ENCODE assay signal across 12 cellular contexts in genomic region chr3:188433526-188433855, GRCh38.
DNase-seq lines count a peak whose midpoint lies in the region; ATAC-seq, FAIRE-seq and TF ChIP-seq lines count a peak whose summit lies in the region.
"Had no signal": no experiment of that assay in that cellular context is flagged by ENCODE, and none has a peak within 500 bp of the region (broad histone marks: within the 10 kb centered on the region; RNA-seq: fewer than 3 reads in every experiment).

No MANE protein-coding gene starts in this region.

- no peak overlapping the region for H3K14ac ChIP-seq in trophoblast cell (ENCODE audit: low read length)

- H2AK5ac ChIP-seq in trophoblast cell (ENCODE audit: low read length), result no peak overlapping the region

- no peak overlapping the region for H3K23ac ChIP-seq in trophoblast cell (ENCODE audit: low read length)

- H3K27me3 ChIP-seq in heart left ventricle, result no peaks in the 10 kb centered on the region
- no peaks in the 10 kb centered on the region for H3K27me3 ChIP-seq in lower lobe of right lung (ENCODE audit: low read depth)
- no peaks in the 10 kb centered on the region for H3K27me3 ChIP-seq in tibial nerve
- H3K27me3 ChIP-seq in trophoblast cell (ENCODE audit: insufficient read depth, low read length), result no peaks in the 10 kb centered on the region
- H3K27me3 ChIP-seq: dorsolateral prefrontal cortex had no signal

- H2BK12ac ChIP-seq in trophoblast cell (ENCODE audit: low read length), result no peak overlapping the region

- ATAC-seq in heart left ventricle (no peak), Right ventricle myocardium inferior (no peak), lower lobe of right lung (peak in 1 of 2 donors; percentile 7)
- ATAC-seq in activated naive CD4-positive, alpha-beta T cell treated with anti-CD3 and anti-CD28 coated beads, Interleukin-2, amount 50 U/mL, for 72 hours, result no peak

- TF ChIP-seq EP300 in tibial nerve (IDR thresholded peaks at IDR 0.05), result no peak

- H2AFZ ChIP-seq in trophoblast cell (ENCODE audit: insufficient read depth, low read length, poor library complexity), result no peak overlapping the region

- H3K4ac ChIP-seq in trophoblast cell (ENCODE audit: low read depth, low read length), result no peak overlapping the region

- no peak for TF ChIP-seq POLR2A in heart left ventricle (IDR thresholded peaks at IDR 0.05)
- no peak for TF ChIP-seq POLR2A in tibial nerve (IDR thresholded peaks at IDR 0.05)

- no peaks in the 10 kb centered on the region for H3K79me1 ChIP-seq in trophoblast cell (ENCODE audit: low read length)

- no peak overlapping the region for H3K18ac ChIP-seq in trophoblast cell (ENCODE audit: low read length)

- H3K9ac ChIP-seq in trophoblast cell (ENCODE audit: low read length), result no peak overlapping the region

- no peak overlapping the region for H2BK5ac ChIP-seq in trophoblast cell (ENCODE audit: low read depth, low read length, poor library complexity)

- no peak overlapping the region for H2BK120ac ChIP-seq in trophoblast cell (ENCODE audit: insufficient read depth, low read length, poor library complexity)

- no peak overlapping the region for H4K12ac ChIP-seq in trophoblast cell (ENCODE audit: low read depth, low read length)

- H4K8ac ChIP-seq in trophoblast cell (ENCODE audit: low read depth, low read length), result no peak overlapping the region

- no peak overlapping the region for H4K91ac ChIP-seq in trophoblast cell (ENCODE audit: low read depth, low read length)

- peaks cover 4 to 13% of the 10 kb centered on the region in 2 donors for H3K36me3 Mint-ChIP-seq in activated naive CD4-positive, alpha-beta T cell treated with anti-CD3 and anti-CD28 coated beads, Interleukin-2, amount 50 U/mL, for 72 hours

- peaks cover 0 to 61% (median 30%) of the 10 kb centered on the region in 12 donors for H3K4me1 ChIP-seq in heart left ventricle
- H3K4me1 ChIP-seq in lower lobe of right lung, result peaks cover 24% of the 10 kb centered on the region
- peaks cover 0 to 35% (median 17%) of the 10 kb centered on the region in 4 donors for H3K4me1 ChIP-seq in tibial nerve
- H3K4me1 ChIP-seq in trophoblast cell (ENCODE audit: control insufficient read depth in 1 of 2, insufficient read depth in 2 of 2, low read length in 2 of 2), result peaks cover 0 to 2% of the 10 kb centered on the region in 2 experiments

- DNase-seq in heart left ventricle (no peak), Right ventricle myocardium inferior (ENCODE audit: missing footprints) (no peak), lower lobe of right lung (no peak), tibial nerve (ENCODE audit: low spot score in 2 of 2) (no peak), trophoblast cell (no peak), SHP77 treated with DMSO at 0.1 percent for 48 hours (lab: John Stamatoyannopoulos, UW) (no peak), D721Med (ENCODE audit: insufficient read length, low spot score) (no peak)
- no peak for DNase-seq in activated naive CD4-positive, alpha-beta T cell treated with anti-CD3 and anti-CD28 coated beads, Interleukin-2, amount 50 U/mL, for 72 hours (ENCODE audit: low spot score in 2 of 2)
- DNase-seq: dorsolateral prefrontal cortex; NCI-H1092 treated with DMSO at 0.1 percent for 48 hours; NCI-H526; stimulated activated CD4-positive, alpha-beta T cell treated with anti-CD3 and anti-CD28 coated beads, Interleukin-12 subunit alpha, Interleukin-12 subunit beta, amount 100 ng/mL, for 4 hours had no signal

- H3K4me2 ChIP-seq in trophoblast cell (ENCODE audit: low read length), result no peak overlapping the region

- peak overlapping the region in 8 of 12 donors; percentile 5 to 78 (median 23) for H3K27ac ChIP-seq in heart left ventricle
- peak overlapping the region; percentile 48 for H3K27ac ChIP-seq in lower lobe of right lung
- peak overlapping the region in 3 of 4 donors; percentile 0 to 62 (median 34) for H3K27ac ChIP-seq in tibial nerve
- no peak overlapping the region for H3K27ac ChIP-seq in trophoblast cell (ENCODE audit: low read depth, low read length)

- H3K9me3 ChIP-seq in heart left ventricle (no peaks in the 10 kb centered on the region), lower lobe of right lung (no peaks in the 10 kb centered on the region), tibial nerve (no peaks in the 10 kb centered on the region), trophoblast cell (ENCODE audit: insufficient read depth, low read depth, low read length) (no peaks in the 10 kb centered on the region)

- TF ChIP-seq CTCF in heart left ventricle (IDR thresholded peaks at IDR 0.05), result no peak
- no peak for TF ChIP-seq CTCF in lower lobe of right lung (IDR thresholded peaks at IDR 0.05)
- peak in 1 of 5 experiments; percentile 10 for TF ChIP-seq CTCF in tibial nerve (IDR thresholded peaks at IDR 0.05)
- no peak for TF ChIP-seq CTCF in D721Med (IDR thresholded peaks at IDR 0.05; ENCODE audit: insufficient read depth, missing control alignments)

- H3K36me3 ChIP-seq in heart left ventricle (no peaks in the 10 kb centered on the region), lower lobe of right lung (no peaks in the 10 kb centered on the region), tibial nerve (no peaks in the 10 kb centered on the region), trophoblast cell (ENCODE audit: control insufficient read depth in 1 of 2, insufficient read depth in 2 of 2, low read length in 2 of 2) (no peaks in the 10 kb centered on the region)

- H3K4me3 ChIP-seq in heart left ventricle (peak overlapping the region in 2 of 12 donors; percentile 4 to 15), lower lobe of right lung (no peak overlapping the region), tibial nerve (no peak overlapping the region), trophoblast cell (ENCODE audit: low read depth, low read length) (no peak overlapping the region)

- H3K9me3 Mint-ChIP-seq in activated naive CD4-positive, alpha-beta T cell treated with anti-CD3 and anti-CD28 coated beads, Interleukin-2, amount 50 U/mL, for 72 hours, result peaks cover 0 to 5% of the 10 kb centered on the region in 2 donors

- no peaks in the 10 kb centered on the region for H3K79me2 ChIP-seq in trophoblast cell (ENCODE audit: control insufficient read depth, insufficient read depth, low read length, poor library complexity)

- FAIRE-seq in D721Med (lab: Jason Lieb, UNC), result no peak

- intact Hi-C loops in heart left ventricle (cut with DNase I) (no loop called here), Right ventricle myocardium inferior (cut with DNase I) (no loop called here), lower lobe of right lung (cut with DNase I) (no loop called here)

- peak overlapping the region; percentile 2 to 74 for H3K27ac Mint-ChIP-seq in activated naive CD4-positive, alpha-beta T cell treated with anti-CD3 and anti-CD28 coated beads, Interleukin-2, amount 50 U/mL, for 72 hours
